17 cellular contexts compared by ENCODE assay signal in the genomic region with DNA sequence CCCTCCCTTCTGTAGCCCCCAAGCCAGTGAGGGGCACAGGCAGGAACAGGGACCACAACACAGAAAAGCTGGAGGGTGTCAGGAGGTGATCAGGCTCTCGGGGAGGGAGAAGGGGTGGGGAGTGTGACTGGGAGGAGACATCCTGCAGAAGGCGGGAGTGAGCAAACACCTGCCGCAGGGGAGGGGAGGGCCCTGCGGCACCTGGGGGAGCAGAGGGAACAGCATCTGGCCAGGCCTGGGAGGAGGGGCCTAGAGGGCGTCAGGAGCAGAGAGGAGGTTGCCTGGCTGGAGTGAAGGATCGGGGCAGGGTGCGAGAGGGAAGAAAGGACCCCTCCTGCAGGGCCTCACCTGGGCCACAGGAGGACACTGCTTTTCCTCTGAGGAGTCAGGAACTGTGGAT. TPM values are rescaled to one million over a fixed set of nuclear protein-coding genes. Genes with fewer than 3 reads are reported as not detected.
A peak's percentile ranks its signal among the peaks of the same experiment; 100 is the strongest.
DNase-seq lines count a peak whose midpoint lies in the region; ATAC-seq and TF ChIP-seq lines count a peak whose summit lies in the region.
"Had no signal": no experiment of that assay in that cellular context is flagged by ENCODE, and none has a peak within 500 bp of the region (broad histone marks: within the 10 kb centered on the region; RNA-seq: fewer than 3 reads in every experiment).

No MANE protein-coding gene starts in this region.

- intact Hi-C loops in left colon (cut with DNase I, micrococcal nuclease), result no loop called here

- DNase-seq in DMS153 (lab: John Stamatoyannopoulos, UW), result peak; percentile 80
- DNase-seq in NCI-H1417 (lab: John Stamatoyannopoulos, UW), result peak; percentile 56 to 92 (median 90)
- DNase-seq in NCI-H748 (lab: John Stamatoyannopoulos, UW; ENCODE audit: unreplicated experiment), result peak; percentile 97
- peak; percentile 61 to 74 for DNase-seq in left colon
- no peak for DNase-seq in amniotic stem cell (lab: John Stamatoyannopoulos, UW)
- no peak for DNase-seq in HFFc6
- DNase-seq: Calu3; cerebellar nuclear complex; MM.1S; right cardiac atrium; SJCRH30; stimulated activated CD4-positive, alpha-beta T cell treated with anti-CD3 and anti-CD28 coated beads, Interleukin-2, amount 100 ng/mL, for 48 hours; thyroid gland had no signal

- H3K9me3 Mint-ChIP-seq in HFFc6, result peaks cover 14% of the 10 kb centered on the region; the same call in 1 of the 2 replicates

- H3K27ac Mint-ChIP-seq in HFFc6, result no peak overlapping the region

- H3K4me3 Mint-ChIP-seq in HFFc6, result no peak overlapping the region

- no peak for TF ChIP-seq CTCF in HFFc6 (IDR thresholded peaks at IDR 0.05)

- ATAC-seq in left colon (peak; percentile 98), HG03520 (IDR thresholded peaks at IDR 0.05; ENCODE audit: unreplicated experiment) (no peak), GM19324 (IDR thresholded peaks at IDR 0.05; ENCODE audit: low FRiP score, unreplicated experiment) (no peak)
- ATAC-seq: HepG2 had no signal

- H3K4me1 Mint-ChIP-seq in HFFc6 (ENCODE audit: low read depth), result no peaks in the 10 kb centered on the region

- peaks cover 8% of the 10 kb centered on the region for H3K27me3 Mint-ChIP-seq in HFFc6 (ENCODE audit: insufficient read depth)

- H3K36me3 Mint-ChIP-seq in HFFc6 (ENCODE audit: low read depth), result no peaks in the 10 kb centered on the region; the same call in 1 of the 2 replicates

RNA-seq across cellular contexts. Expression of gene KLK3, which starts 4.2 kb away (rescaled TPM):
- total RNA-seq in left colon, result 10 to 100 TPM in 1 of 2 donors, 1 to 10 TPM in 1; 5.7 to 11.7 TPM
- total RNA-seq in HFFc6 (2021; fragmentation: NEBNext Ultra II Directional; extraction: Animal tissue kit (Norgen Biotek cat#: 25700)), result not detected
- total RNA-seq: Calu3, frontal cortex, HepG2, right cardiac atrium, SJCRH30 had no signal

RNA-seq across cellular contexts. Expression of gene KLK2, which starts 14.3 kb away (rescaled TPM):
- under 1 TPM in 1 of 2 donors, not detected in 1; 0.12 TPM for total RNA-seq in left colon
- total RNA-seq in HFFc6 (2021; fragmentation: NEBNext Ultra II Directional; extraction: Animal tissue kit (Norgen Biotek cat#: 25700)), result not detected
- total RNA-seq: Calu3, frontal cortex, HepG2, right cardiac atrium, SJCRH30 had no signal

RNA-seq across cellular contexts. Expression of gene KLK15, which starts 25.5 kb away (rescaled TPM):
- 1 to 10 TPM; 4.5 to 8.5 TPM for total RNA-seq in left colon
- total RNA-seq in HFFc6 (2021; fragmentation: NEBNext Ultra II Directional; extraction: Animal tissue kit (Norgen Biotek cat#: 25700)), result not detected
- total RNA-seq: Calu3, frontal cortex, HepG2, right cardiac atrium, SJCRH30 had no signal

RNA-seq across cellular contexts. Expression of gene KLK1, which starts 35.3 kb away (rescaled TPM):
- total RNA-seq in left colon, result 100 to 1,000 TPM; 182 to 236 TPM
- not detected for total RNA-seq in HFFc6 (2021; fragmentation: NEBNext Ultra II Directional; extraction: Animal tissue kit (Norgen Biotek cat#: 25700))
- total RNA-seq: Calu3, frontal cortex, HepG2 had no signal

RNA-seq across cellular contexts. Expression of gene KLK4, which starts 52.3 kb away (rescaled TPM):
- 1 to 10 TPM; 3.5 to 6.4 TPM for total RNA-seq in left colon
- not detected for total RNA-seq in HFFc6 (2021; fragmentation: NEBNext Ultra II Directional; extraction: Animal tissue kit (Norgen Biotek cat#: 25700))
- total RNA-seq: Calu3, frontal cortex, HepG2, right cardiac atrium had no signal

Comparison
In these comparisons a context has a peak if more than half of its experiments do, and no peak if none do; other contexts are left out.
1. DNase-seq: peak in DMS153 (single experiment), NCI-H1417 (3 of 3), NCI-H748 (single experiment) and left colon (2 of 2); none in amniotic stem cell (single experiment) and HFFc6 (single experiment).
2. RNA of gene KLK3, which starts 4.2 kb away (total RNA-seq): 5.7 to 11.7 TPM in left colon; not detected in HFFc6; every median in the first group is over 4 times any median in the second.
3. RNA of gene KLK15, which starts 25.5 kb away (total RNA-seq): 4.5 to 8.5 TPM in left colon; not detected in HFFc6; every median in the first group is over 4 times any median in the second.